Comparison of ENCODE assay signal across 12 cellular contexts in genomic region chr11:64620286-64620962, GRCh38. TPM values are rescaled to one million over a fixed set of nuclear protein-coding genes. Genes with fewer than 3 reads are reported as not detected.
A peak's percentile ranks its signal among the peaks of the same experiment; 100 is the strongest.
DNase-seq lines count a peak whose midpoint lies in the region; FAIRE-seq and TF ChIP-seq lines count a peak whose summit lies in the region.
"Had no signal": no experiment of that assay in that cellular context is flagged by ENCODE, and none has a peak within 500 bp of the region (broad histone marks: within the 10 kb centered on the region; RNA-seq: fewer than 3 reads in every experiment).

No MANE protein-coding gene starts in this region.

- H3K4me3 Mint-ChIP-seq in activated T-helper 1 cell treated with anti-CD3 and anti-CD28 coated beads, Interleukin-12 subunit alpha, Interleukin-12 subunit beta, Interleukin-2, Interleukin-4 antibody, amounts not matched to agents 30 ng/mL and 10 ng/mL and 1 ng/mL, durations not matched to agents 14 hours and 24 hours and 36 hours, result no peak overlapping the region

- H3K27ac Mint-ChIP-seq in activated T-helper 1 cell treated with anti-CD3 and anti-CD28 coated beads, Interleukin-12 subunit alpha, Interleukin-12 subunit beta, Interleukin-2, Interleukin-4 antibody, amounts not matched to agents 30 ng/mL and 10 ng/mL and 1 ng/mL, durations not matched to agents 14 hours and 24 hours and 36 hours, result no peak overlapping the region

- no peaks in the 10 kb centered on the region for H3K9me3 Mint-ChIP-seq in activated T-helper 1 cell treated with anti-CD3 and anti-CD28 coated beads, Interleukin-12 subunit alpha, Interleukin-12 subunit beta, Interleukin-2, Interleukin-4 antibody, amounts not matched to agents 30 ng/mL and 10 ng/mL and 1 ng/mL, durations not matched to agents 14 hours and 24 hours and 36 hours

- no peak for TF ChIP-seq POLR2A in H54 (IDR thresholded peaks at IDR 0.05; ENCODE audit: low read depth, low read length)

- FAIRE-seq in H54 (lab: Jason Lieb, UNC), result no peak
- FAIRE-seq: GM18507 had no signal

- in situ Hi-C loops in KBM-7 (cut with MboI; ENCODE audit: low pct_unique_long_range_greater_than_20kb, low sequenced_read_pairs), result no loop called here

- H3K4me1 Mint-ChIP-seq in activated T-helper 1 cell treated with anti-CD3 and anti-CD28 coated beads, Interleukin-12 subunit alpha, Interleukin-12 subunit beta, Interleukin-2, Interleukin-4 antibody, amounts not matched to agents 30 ng/mL and 10 ng/mL and 1 ng/mL, durations not matched to agents 14 hours and 24 hours and 36 hours (ENCODE audit: low read depth), result peaks cover 7% of the 10 kb centered on the region

- DNase-seq in EH (ENCODE audit: low read depth), result peak; percentile 43
- peak; percentile 26 for DNase-seq in NCI-H2196 treated with DMSO at 0.1 percent for 48 hours (lab: John Stamatoyannopoulos, UW; ENCODE audit: unreplicated experiment)
- peak; percentile 39 for DNase-seq in fibroblast of peridontal ligament (ENCODE audit: extremely low read depth)
- peak; percentile 51 for DNase-seq in occipital lobe (lab: John Stamatoyannopoulos, UW)
- no peak for DNase-seq in activated T-helper 1 cell treated with anti-CD3 and anti-CD28 coated beads, Interleukin-12 subunit alpha, Interleukin-12 subunit beta, Interleukin-2, Interleukin-4 antibody, amounts not matched to agents 30 ng/mL and 10 ng/mL and 1 ng/mL, durations not matched to agents 14 hours and 24 hours and 36 hours (ENCODE audit: low spot score)
- no peak for DNase-seq in KBM-7
- no peak for DNase-seq in H54 (ENCODE audit: insufficient read length, low spot score)
- no peak for DNase-seq in amniotic stem cell (lab: John Stamatoyannopoulos, UW)
- DNase-seq: Calu3; stimulated activated naive CD4-positive, alpha-beta T cell treated with Interleukin-2 at 50 U/mL for 16 hours; T1000 had no signal

- H3K27me3 Mint-ChIP-seq in activated T-helper 1 cell treated with anti-CD3 and anti-CD28 coated beads, Interleukin-12 subunit alpha, Interleukin-12 subunit beta, Interleukin-2, Interleukin-4 antibody, amounts not matched to agents 30 ng/mL and 10 ng/mL and 1 ng/mL, durations not matched to agents 14 hours and 24 hours and 36 hours (ENCODE audit: insufficient read depth), result no peaks in the 10 kb centered on the region

- intact Hi-C loops in activated T-helper 1 cell treated with anti-CD3 and anti-CD28 coated beads, Interleukin-12 subunit alpha, Interleukin-12 subunit beta, Interleukin-2, Interleukin-4 antibody, amounts not matched to agents 30 ng/mL and 10 ng/mL and 1 ng/mL, durations not matched to agents 14 hours and 24 hours and 36 hours (cut with micrococcal nuclease), result no loop called here

- no peaks in the 10 kb centered on the region for H3K36me3 Mint-ChIP-seq in activated T-helper 1 cell treated with anti-CD3 and anti-CD28 coated beads, Interleukin-12 subunit alpha, Interleukin-12 subunit beta, Interleukin-2, Interleukin-4 antibody, amounts not matched to agents 30 ng/mL and 10 ng/mL and 1 ng/mL, durations not matched to agents 14 hours and 24 hours and 36 hours (ENCODE audit: low read depth)

RNA-seq across cellular contexts. Expression of gene SLC22A12, which starts 29.4 kb away (rescaled TPM):
- not detected for total RNA-seq in occipital lobe
- total RNA-seq in activated T-helper 1 cell treated with anti-CD3 and anti-CD28 coated beads, Interleukin-12 subunit alpha, Interleukin-12 subunit beta, Interleukin-2, Interleukin-4 antibody, amounts not matched to agents 30 ng/mL and 10 ng/mL and 1 ng/mL, durations not matched to agents 14 hours and 24 hours and 36 hours, result not detected in 2 replicates
- total RNA-seq: Calu3 had no signal

Comparison
In these comparisons a context has a peak if more than half of its experiments do, and no peak if none do; other contexts are left out.
1. DNase-seq: peak in EH (single experiment), NCI-H2196 treated with DMSO at 0.1 percent for 48 hours (single experiment), fibroblast of peridontal ligament (single experiment) and occipital lobe (single experiment); none in activated T-helper 1 cell treated with anti-CD3 and anti-CD28 coated beads, Interleukin-12 subunit alpha, Interleukin-12 subunit beta, Interleukin-2, Interleukin-4 antibody, amounts not matched to agents 30 ng/mL and 10 ng/mL and 1 ng/mL, durations not matched to agents 14 hours and 24 hours and 36 hours (single experiment), KBM-7 (single experiment), H54 (single experiment) and amniotic stem cell (single experiment).